ENCODE assay signal across 11 cellular contexts in the genomic region with DNA sequence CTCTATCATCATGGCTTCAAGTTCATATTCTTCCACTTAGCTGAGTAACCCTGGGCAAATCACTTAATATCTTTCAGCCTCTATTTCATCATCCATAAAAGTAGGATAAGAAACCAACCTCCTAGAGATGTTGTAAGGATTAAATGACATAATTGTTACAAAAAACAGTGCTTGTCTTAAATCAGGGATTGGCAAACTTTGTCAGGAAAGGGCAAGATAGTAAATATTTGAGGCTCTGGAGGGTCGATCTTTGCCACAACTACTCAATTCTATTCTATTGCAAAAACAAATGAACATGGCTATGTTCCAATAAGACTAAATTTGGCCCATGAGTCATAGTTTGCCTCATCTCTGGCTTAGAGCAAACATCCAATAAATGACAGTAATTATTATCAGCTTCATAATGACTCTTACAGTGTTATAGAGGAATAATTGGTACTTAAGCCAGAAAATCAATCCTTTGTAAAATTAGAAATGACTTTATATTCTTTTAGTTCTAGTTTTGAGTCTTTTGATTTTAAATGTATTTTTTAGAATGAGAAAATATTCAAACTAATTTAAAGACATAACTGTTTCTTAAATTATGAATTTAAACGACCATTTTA.
A peak's percentile ranks its signal among the peaks of the same experiment; 100 is the strongest.
DNase-seq lines count a peak whose midpoint lies in the region; ATAC-seq and TF ChIP-seq lines count a peak whose summit lies in the region.
"Had no signal": no experiment of that assay in that cellular context is flagged by ENCODE, and none has a peak within 500 bp of the region (broad histone marks: within the 10 kb centered on the region; RNA-seq: fewer than 3 reads in every experiment).

No MANE protein-coding gene starts in this region.

- ATAC-seq in HG03520 (IDR thresholded peaks at IDR 0.05; ENCODE audit: unreplicated experiment): no peak
- no peak for ATAC-seq in activated CD4-positive, CD25-positive, alpha-beta regulatory T cell treated with anti-CD3 and anti-CD28 coated beads, Interleukin-2, amount 50 U/mL, for 24 hours
- ATAC-seq: activated T-cell treated with anti-CD3 and anti-CD28 coated beads, Interleukin-2, amount 50 U/mL, for 72 hours; WTC11 had no signal

- no peak overlapping the region for H3K27ac Mint-ChIP-seq in mesothelial cell of epicardium
- H3K27ac Mint-ChIP-seq: activated T-cell treated with anti-CD3 and anti-CD28 coated beads, Interleukin-2, amount 50 U/mL, for 72 hours; WTC11 had no signal

- peaks cover 8% of the 10 kb centered on the region for H3K27me3 Mint-ChIP-seq in mesothelial cell of epicardium (ENCODE audit: low read depth)

- no peaks in the 10 kb centered on the region for H3K36me3 Mint-ChIP-seq in mesothelial cell of epicardium

- H3K9me3 Mint-ChIP-seq in mesothelial cell of epicardium: no peaks in the 10 kb centered on the region
- H3K9me3 Mint-ChIP-seq: WTC11 had no signal

- no peak overlapping the region for H3K4me3 Mint-ChIP-seq in mesothelial cell of epicardium
- H3K4me3 Mint-ChIP-seq: activated T-cell treated with anti-CD3 and anti-CD28 coated beads, Interleukin-2, amount 50 U/mL, for 72 hours; WTC11 had no signal

- H3K4me3 ChIP-seq in fibroblast of the aortic adventitia (ENCODE audit: low read depth, low read length): no peak overlapping the region
- H3K4me3 ChIP-seq: thoracic aorta had no signal

- TF ChIP-seq CTCF in AG09319 (IDR thresholded peaks at IDR 0.05; ENCODE audit: low read depth, low read length): no peak
- no peak for TF ChIP-seq CTCF in fibroblast of the aortic adventitia (IDR thresholded peaks at IDR 0.05; ENCODE audit: insufficient read depth, low read length)
- no peak for TF ChIP-seq CTCF in mesothelial cell of epicardium (IDR thresholded peaks at IDR 0.05; ENCODE audit: unreplicated experiment)

- no peaks in the 10 kb centered on the region for H3K4me1 Mint-ChIP-seq in mesothelial cell of epicardium

- DNase-seq in AG09319 (ENCODE audit: extremely low read depth, low read depth): peak; percentile 71
- DNase-seq in LHCN-M2 (ENCODE audit: low read depth): peak; percentile 63
- DNase-seq in RPMI7951 (ENCODE audit: low read depth): peak; percentile 72
- peak; percentile 91 for DNase-seq in fibroblast of the aortic adventitia (ENCODE audit: low read depth)
- DNase-seq in activated CD8-positive, alpha-beta memory T cell treated with anti-CD3 and anti-CD28 coated beads, Interleukin-2, amount 50 U/mL, for 4 hours: no peak
- no peak for DNase-seq in mesothelial cell of epicardium (ENCODE audit: low spot score in 2 of 2, unreplicated experiment in 2 of 2)
- DNase-seq: activated T-cell treated with anti-CD3 and anti-CD28 coated beads, Interleukin-2, amount 50 U/mL, for 72 hours had no signal

Comparison
In these comparisons a context has a peak if more than half of its experiments do, and no peak if none do; other contexts are left out.
1. DNase-seq: peak in AG09319 (single experiment), LHCN-M2 (single experiment), RPMI7951 (single experiment) and fibroblast of the aortic adventitia (single experiment); none in activated CD8-positive, alpha-beta memory T cell treated with anti-CD3 and anti-CD28 coated beads, Interleukin-2, amount 50 U/mL, for 4 hours (single experiment) and mesothelial cell of epicardium (0 of 2).